In genomic region chr5:35743644-35744043, GRCh38 we compare ENCODE assay signal across 1 cellular context.
A peak's percentile ranks its signal among the peaks of the same experiment; 100 is the strongest.
TF ChIP-seq lines count a peak whose summit lies in the region.

No MANE protein-coding gene starts in this region.

TF ChIP-seq in K562, 482 proteins besides CTCF, POLR2A, EP300 and RAD21:
- TF ChIP-seq ZNF639 (CRISPR knock-in tag; conservative IDR thresholded peaks at IDR 0.05 in 1 of 2, IDR thresholded peaks at IDR 0.05 in 1 of 2) (no peak), ZNF316 (IDR thresholded peaks at IDR 0.05) (peak; percentile 24; the same call in 1 of the 2 replicates)
